Comparison of ENCODE assay signal across 19 cellular contexts in genomic region chr20:13687827-13688226, GRCh38.
"Had no signal": no experiment of that assay in that cellular context is flagged by ENCODE, and none has a peak within 500 bp of the region (broad histone marks: within the 10 kb centered on the region; RNA-seq: fewer than 3 reads in every experiment).

No MANE protein-coding gene starts in this region.

- DNase-seq: effector memory CD4-positive, alpha-beta T cell; heart left ventricle; hippocampal formation; kidney glomerular epithelial cell; mammary epithelial cell; naive thymus-derived CD8-positive, alpha-beta T cell; psoas muscle; retina; sigmoid colon; small intestine; stimulated activated CD4-positive, alpha-beta T cell treated with anti-CD3 and anti-CD28 coated beads, Interleukin-2, amount 100 ng/mL, for 48 hours; stimulated activated naive CD4-positive, alpha-beta T cell treated with Interleukin-2 at 50 U/mL for 16 hours; thyroid gland; upper lobe of right lung had no signal

- H3K27me3 ChIP-seq: neutrophil, sigmoid colon, thyroid gland, upper lobe of right lung had no signal

- H3K4me3 ChIP-seq: heart left ventricle, psoas muscle, sigmoid colon, thyroid gland, upper lobe of right lung had no signal

- ATAC-seq: esophagus mucosa; heart left ventricle; naive thymus-derived CD8-positive, alpha-beta T cell; psoas muscle; upper lobe of right lung had no signal

- FAIRE-seq: endometrium, frontal cortex, islet of Langerhans, small intestine had no signal

- H3K9me3 ChIP-seq: heart left ventricle, neutrophil, psoas muscle, sigmoid colon, thyroid gland, upper lobe of right lung had no signal

- H3K36me3 ChIP-seq: heart left ventricle, neutrophil, sigmoid colon, thyroid gland, upper lobe of right lung had no signal

- H3K27ac ChIP-seq: heart left ventricle, neutrophil, psoas muscle, sigmoid colon, thyroid gland, upper lobe of right lung had no signal

- H3K4me1 ChIP-seq: psoas muscle, sigmoid colon, upper lobe of right lung had no signal
